Comparison of ENCODE assay signal across 7 cellular contexts in genomic region chr9:6584881-6585597, GRCh38.
DNase-seq lines count a peak whose midpoint lies in the region; ATAC-seq lines count a peak whose summit lies in the region.

No MANE protein-coding gene starts in this region.

- H3K4me1 Mint-ChIP-seq in activated T-helper 17 cell treated with anti-CD3 and anti-CD28 coated beads, Interleukin-2, amount 50 U/mL, for 72 hours = no peaks in the 10 kb centered on the region

- ATAC-seq in activated T-helper 17 cell treated with anti-CD3 and anti-CD28 coated beads, Interleukin-2, amount 50 U/mL, for 72 hours (replicated peaks) = peak; percentile 38
- no peak for ATAC-seq in GM18873 (IDR thresholded peaks at IDR 0.05; ENCODE audit: low FRiP score, unreplicated experiment)
- ATAC-seq in GM21825 (IDR thresholded peaks at IDR 0.05; ENCODE audit: unreplicated experiment) = no peak

- no peaks in the 10 kb centered on the region for H3K36me3 Mint-ChIP-seq in activated T-helper 17 cell treated with anti-CD3 and anti-CD28 coated beads, Interleukin-2, amount 50 U/mL, for 72 hours (ENCODE audit: low read depth)

- H3K27ac Mint-ChIP-seq in activated T-helper 17 cell treated with anti-CD3 and anti-CD28 coated beads, Interleukin-2, amount 50 U/mL, for 72 hours = no peak overlapping the region

- no peaks in the 10 kb centered on the region for H3K9me3 Mint-ChIP-seq in activated T-helper 17 cell treated with anti-CD3 and anti-CD28 coated beads, Interleukin-2, amount 50 U/mL, for 72 hours

- no peak overlapping the region for H3K4me3 Mint-ChIP-seq in activated T-helper 17 cell treated with anti-CD3 and anti-CD28 coated beads, Interleukin-2, amount 50 U/mL, for 72 hours

- DNase-seq in GM03348 (ENCODE audit: low spot score) (peak; percentile 39), LHCN-M2 (ENCODE audit: low read depth) (peak; percentile 39), kidney tubule cell (ENCODE audit: low spot score) (peak; percentile 51), GF-D8 (lab: John Stamatoyannopoulos, UW) (no peak)

- no peaks in the 10 kb centered on the region for H3K27me3 Mint-ChIP-seq in activated T-helper 17 cell treated with anti-CD3 and anti-CD28 coated beads, Interleukin-2, amount 50 U/mL, for 72 hours
